In genomic region chr7:91880016-91880412, GRCh38 we compare ENCODE assay signal across 8 cellular contexts. TPM values are rescaled to one million over a fixed set of nuclear protein-coding genes. Genes with fewer than 3 reads are reported as not detected.
DNase-seq lines count a peak whose midpoint lies in the region; ATAC-seq and TF ChIP-seq lines count a peak whose summit lies in the region.

No MANE protein-coding gene starts in this region.

- no peak for TF ChIP-seq CTCF in neural progenitor cell (IDR thresholded peaks at IDR 0.05)

- H3K36me3 Mint-ChIP-seq in neural progenitor cell, result peaks cover 6% of the 10 kb centered on the region

- H3K4me1 ChIP-seq in HUES6 (ENCODE audit: control insufficient read depth, insufficient read depth, low read length) (no peaks in the 10 kb centered on the region), neural progenitor cell (peaks cover 13% of the 10 kb centered on the region)

- peak overlapping the region; percentile 89 for H3K4me3 ChIP-seq in HUES6 (ENCODE audit: low read depth, low read length)
- H3K4me3 ChIP-seq in neural progenitor cell, result peak overlapping the region; percentile 82

- peaks cover 6% of the 10 kb centered on the region for H3K36me3 ChIP-seq in HUES6 (ENCODE audit: control insufficient read depth, insufficient read depth, low read length)
- H3K36me3 ChIP-seq in neural progenitor cell, result peaks cover 4% of the 10 kb centered on the region

- DNase-seq in dermis blood vessel endothelial cell, result peak; percentile 20
- DNase-seq in neural progenitor cell (ENCODE audit: low spot score), result no peak
- DNase-seq in HEK293T (ENCODE audit: extremely low spot score), result no peak
- DNase-seq in medulla oblongata (ENCODE audit: extremely low spot score), result no peak

- peak overlapping the region; percentile 97 for H3K4me3 Mint-ChIP-seq in neural progenitor cell

- H3K9me3 Mint-ChIP-seq in neural progenitor cell, result no peaks in the 10 kb centered on the region

- no peaks in the 10 kb centered on the region for H3K9me3 ChIP-seq in HUES6 (ENCODE audit: control insufficient read depth, insufficient read depth, low read depth, low read length)
- no peaks in the 10 kb centered on the region for H3K9me3 ChIP-seq in neural progenitor cell (ENCODE audit: low read depth)

- peak overlapping the region; percentile 88 for H3K4me2 ChIP-seq in neural progenitor cell

- peak overlapping the region; percentile 89 for H2AFZ ChIP-seq in neural progenitor cell (replicated peaks)

- no peaks in the 10 kb centered on the region for H3K27me3 ChIP-seq in HUES6 (ENCODE audit: control insufficient read depth, insufficient read depth, low read length)
- no peaks in the 10 kb centered on the region for H3K27me3 ChIP-seq in neural progenitor cell

- POLR2A ChIA-PET in HEK293T (lab: Yijun Ruan, JAX), result interaction anchor here (0.8 to 1.8 kb wide), 6 partner anchors 10 to 567 kb away, joined by 3 to 17 read pairs (median 4); partner anchors contain the start of genes AKAP9 and GATAD1

- peaks cover 54% of the 10 kb centered on the region for H3K79me2 ChIP-seq in neural progenitor cell (ENCODE audit: low read depth)

- H3K4me1 Mint-ChIP-seq in neural progenitor cell, result peaks cover 15% of the 10 kb centered on the region

- CTCF ChIA-PET in HEK293T (lab: Yijun Ruan, JAX), result interaction anchor here (1.0 to 2.1 kb wide), 4 partner anchors 11 to 615 kb away, joined by 3 to 10 read pairs (median 4); partner anchors contain the start of gene AKAP9

- no peaks in the 10 kb centered on the region for H4K20me1 ChIP-seq in neural progenitor cell (ENCODE audit: low read depth)

- H3F3A ChIP-seq in neural progenitor cell (ENCODE audit: low read depth), result peaks cover 10% of the 10 kb centered on the region

- peaks cover 4% of the 10 kb centered on the region for H3K27me3 Mint-ChIP-seq in neural progenitor cell (ENCODE audit: insufficient read depth, low read depth)

- H3K27ac ChIP-seq in HUES6 (ENCODE audit: low read depth, low read length) (peak overlapping the region; percentile 37; the same call in 1 of the 2 replicates), neural progenitor cell (no peak overlapping the region)

- peak overlapping the region; percentile 30 for H3K27ac Mint-ChIP-seq in neural progenitor cell

- H3K9ac ChIP-seq in HUES6 (ENCODE audit: low read length) (peak overlapping the region; percentile 86), neural progenitor cell (peak overlapping the region; percentile 81)

- peak; percentile 10 for ATAC-seq in GM19035 (IDR thresholded peaks at IDR 0.05; ENCODE audit: unreplicated experiment)
- ATAC-seq in GM18498 (IDR thresholded peaks at IDR 0.05; ENCODE audit: unreplicated experiment), result no peak
- ATAC-seq in HG03457 (IDR thresholded peaks at IDR 0.05; ENCODE audit: unreplicated experiment), result no peak

TF ChIP-seq in HEK293T, 16 proteins besides CTCF, POLR2A, EP300 and RAD21:
- TF ChIP-seq LEF1 (IDR thresholded peaks at IDR 0.05; ENCODE audit: borderline replicate concordance) (no peak), PKNOX1 (IDR thresholded peaks at IDR 0.05) (no peak), FOXK2 (IDR thresholded peaks at IDR 0.05) (no peak), BHLHE40 (IDR thresholded peaks at IDR 0.05; ENCODE audit: borderline replicate concordance) (no peak), SP1 (IDR thresholded peaks at IDR 0.05) (no peak), TARDBP (IDR thresholded peaks at IDR 0.05) (no peak), ELF4 (IDR thresholded peaks at IDR 0.05) (no peak), CTBP1 (IDR thresholded peaks at IDR 0.05; ENCODE audit: borderline replicate concordance) (no peak), ARNT (IDR thresholded peaks at IDR 0.05) (no peak), ZNF384 (IDR thresholded peaks at IDR 0.05) (no peak), NFRKB (IDR thresholded peaks at IDR 0.05) (no peak), FOXA1 (IDR thresholded peaks at IDR 0.05) (no peak), L3MBTL2 (conservative IDR thresholded peaks at IDR 0.05) (no peak), FOXM1 (IDR thresholded peaks at IDR 0.05; ENCODE audit: borderline replicate concordance) (no peak), SUZ12 (IDR thresholded peaks at IDR 0.05) (no peak), HDGF (IDR thresholded peaks at IDR 0.05; ENCODE audit: borderline replicate concordance) (no peak)
TF ChIP-seq in HEK293T: peak in this region for 0.

RNA-seq across cellular contexts. Expression of gene MTERF1, which starts 0.5 kb away (rescaled TPM):
- total RNA-seq in dermis blood vessel endothelial cell (10.9 and 15.4 TPM in 2 replicates), neural progenitor cell (ENCODE audit: low replicate concordance) (16.2 and 36.9 TPM in 2 replicates)
